ENCODE assay signal across 8 cellular contexts in the genomic region with DNA sequence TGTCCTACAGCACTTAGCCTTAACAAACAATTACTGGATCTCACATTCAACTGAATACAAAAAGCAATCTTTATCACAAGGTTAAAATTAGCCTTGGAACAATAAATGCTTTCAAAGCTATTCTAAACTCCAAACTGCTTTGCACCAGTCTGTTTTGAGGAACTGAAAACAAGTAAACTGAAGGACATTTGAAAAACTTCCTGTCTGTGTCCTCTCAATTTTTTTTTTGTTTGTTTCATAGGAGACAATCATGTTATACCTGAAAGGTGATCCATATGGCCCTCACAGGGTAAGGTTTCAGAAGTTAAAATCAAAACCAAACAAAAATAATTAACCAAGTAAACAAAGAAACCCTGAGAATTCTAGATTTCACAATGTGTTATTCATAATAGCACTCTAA.
DNase-seq lines count a peak whose midpoint lies in the region; ATAC-seq, FAIRE-seq and TF ChIP-seq lines count a peak whose summit lies in the region.
"Had no signal": no experiment of that assay in that cellular context is flagged by ENCODE, and none has a peak within 500 bp of the region (broad histone marks: within the 10 kb centered on the region; RNA-seq: fewer than 3 reads in every experiment).

No MANE protein-coding gene starts in this region.

- no peaks in the 10 kb centered on the region for H3K4me1 Mint-ChIP-seq in activated T-cell treated with anti-CD3 and anti-CD28 coated beads, Interleukin-2, amount 50 U/mL, for 24 hours (ENCODE audit: low read depth)

- no peaks in the 10 kb centered on the region for H3K27me3 Mint-ChIP-seq in activated T-cell treated with anti-CD3 and anti-CD28 coated beads, Interleukin-2, amount 50 U/mL, for 24 hours

- H3K4me3 Mint-ChIP-seq in activated T-cell treated with anti-CD3 and anti-CD28 coated beads, Interleukin-2, amount 50 U/mL, for 24 hours: no peak overlapping the region
- H3K4me3 Mint-ChIP-seq: T-helper 2 cell treated with Interferon-gamma antibody and Interleukin-4, amounts not matched to agents 5 μg/mL and 100 μg/mL, for 36 hours had no signal

- no peaks in the 10 kb centered on the region for H3K9me3 Mint-ChIP-seq in activated T-cell treated with anti-CD3 and anti-CD28 coated beads, Interleukin-2, amount 50 U/mL, for 24 hours

- DNase-seq in pons (ENCODE audit: low spot score) (peak; percentile 93), D721Med (ENCODE audit: insufficient read length, low spot score) (no peak), hepatic stellate cell (ENCODE audit: low spot score) (no peak)
- no peak for DNase-seq in activated T-cell treated with anti-CD3 and anti-CD28 coated beads, Interleukin-2, amount 50 U/mL, for 24 hours

- no peak overlapping the region for H3K27ac Mint-ChIP-seq in activated T-cell treated with anti-CD3 and anti-CD28 coated beads, Interleukin-2, amount 50 U/mL, for 24 hours
- H3K27ac Mint-ChIP-seq: T-helper 2 cell treated with Interferon-gamma antibody and Interleukin-4, amounts not matched to agents 5 μg/mL and 100 μg/mL, for 36 hours had no signal

- peaks cover 39% of the 10 kb centered on the region for H3K36me3 Mint-ChIP-seq in activated T-cell treated with anti-CD3 and anti-CD28 coated beads, Interleukin-2, amount 50 U/mL, for 24 hours (ENCODE audit: low read depth)

- ATAC-seq in GM19043 (IDR thresholded peaks at IDR 0.05; ENCODE audit: low read depth, unreplicated experiment) (peak; percentile 96), HG02623 (IDR thresholded peaks at IDR 0.05; ENCODE audit: unreplicated experiment) (peak; percentile 92), HG03571 (IDR thresholded peaks at IDR 0.05; ENCODE audit: unreplicated experiment) (peak; percentile 98)

- FAIRE-seq in D721Med (lab: Jason Lieb, UNC): no peak

- TF ChIP-seq CTCF in D721Med (IDR thresholded peaks at IDR 0.05; ENCODE audit: insufficient read depth, missing control alignments): no peak
